8 cellular contexts compared by ENCODE assay signal in genomic region chr5:1380011-1380817, GRCh38. TPM values are rescaled to one million over a fixed set of nuclear protein-coding genes. Genes with fewer than 3 reads are reported as not detected.
DNase-seq lines count a peak whose midpoint lies in the region; ATAC-seq and TF ChIP-seq lines count a peak whose summit lies in the region.

No MANE protein-coding gene starts in this region.

- no peaks in the 10 kb centered on the region for H3K27me3 Mint-ChIP-seq in activated naive CD8-positive, alpha-beta T cell

- H3K9me3 ChIP-seq in SK-N-SH, result no peaks in the 10 kb centered on the region

- H4K20me1 ChIP-seq in SK-N-SH (ENCODE audit: insufficient read depth), result no peaks in the 10 kb centered on the region

- TF ChIP-seq EP300 in SK-N-SH (IDR thresholded peaks at IDR 0.05; ENCODE audit: borderline replicate concordance in 1 of 2, low read depth in 1 of 2, low read length in 1 of 2), result no peak

- H3K36me3 Mint-ChIP-seq in activated naive CD8-positive, alpha-beta T cell, result no peaks in the 10 kb centered on the region

- H3K9me3 Mint-ChIP-seq in activated naive CD8-positive, alpha-beta T cell (ENCODE audit: low read depth), result no peaks in the 10 kb centered on the region

- H3F3A ChIP-seq in SK-N-SH (replicated peaks; ENCODE audit: insufficient read depth), result no peaks in the 10 kb centered on the region

- H3K27me3 ChIP-seq in SK-N-SH (ENCODE audit: insufficient read depth), result peaks cover 26% of the 10 kb centered on the region; the same call in 1 of the 2 replicates

- no peak overlapping the region for H2AFZ ChIP-seq in SK-N-SH (ENCODE audit: low read depth)

- peak; percentile 67 for DNase-seq in SK-N-SH
- peak; percentile 68 for DNase-seq in iPS-NIHi11 (ENCODE audit: low spot score)
- DNase-seq in stimulated activated CD4-positive, alpha-beta T cell treated with anti-CD3 and anti-CD28 coated beads, Interleukin-4, amount 100 ng/mL, for 24 hours, result peak; percentile 36
- DNase-seq in dedifferentiated amniotic fluid mesenchymal stem cell (ENCODE audit: extremely low spot score), result no peak
- DNase-seq in NCI-H1436 (lab: John Stamatoyannopoulos, UW), result no peak

- no peaks in the 10 kb centered on the region for H3K36me3 ChIP-seq in SK-N-SH (replicated peaks in 1 of 2; ENCODE audit: control insufficient read depth in 1 of 2, insufficient read depth in 2 of 2, low read length in 1 of 2)

- peak overlapping the region in 1 of 2 experiments; percentile 39; a peak in 3 of 4 replicates for H3K4me3 ChIP-seq in SK-N-SH (ENCODE audit: low read depth in 2 of 2, low read length in 1 of 2)

- H3K4me1 ChIP-seq in SK-N-SH (ENCODE audit: control insufficient read depth in 1 of 2, insufficient read depth in 2 of 2, low read depth in 1 of 2, low read length in 1 of 2), result no peaks in the 10 kb centered on the region; a peak in 1 of 4 replicates

- TF ChIP-seq RAD21 in SK-N-SH (IDR thresholded peaks at IDR 0.05; ENCODE audit: low read length), result peak; percentile 29; the same call in 1 of the 2 replicates

- peak; percentile 67 for TF ChIP-seq CTCF in SK-N-SH (IDR thresholded peaks at IDR 0.05)

- H3K27ac Mint-ChIP-seq in activated naive CD8-positive, alpha-beta T cell, result no peak overlapping the region

- no peak overlapping the region for H3K9ac ChIP-seq in SK-N-SH

- ATAC-seq in GM18502 (IDR thresholded peaks at IDR 0.05; ENCODE audit: poor library complexity, unreplicated experiment) (peak; percentile 85), HG02884 (IDR thresholded peaks at IDR 0.05; ENCODE audit: unreplicated experiment) (peak; percentile 49)

- no peaks in the 10 kb centered on the region for H3K79me2 ChIP-seq in SK-N-SH (ENCODE audit: insufficient read depth)

- no peaks in the 10 kb centered on the region for H3K9me2 ChIP-seq in SK-N-SH

- WGBS in SK-N-SH (ENCODE audit: low lambda C conversion rate), result 26% methylated on average over 6 of the region's 34 CpGs

- peak overlapping the region; percentile 73 for H3K4me3 Mint-ChIP-seq in activated naive CD8-positive, alpha-beta T cell

- CTCF ChIA-PET in SK-N-SH (lab: Yijun Ruan, JAX), result interaction anchor here (0.7 to 2.5 kb wide), 15 partner anchors 9 to 273 kb away, joined by 3 to 11 read pairs (median 3); no protein-coding TSS in a partner anchor

- peaks cover 8% of the 10 kb centered on the region for H3K4me1 Mint-ChIP-seq in activated naive CD8-positive, alpha-beta T cell (ENCODE audit: low read depth)

- POLR2A ChIA-PET in SK-N-SH (lab: Yijun Ruan, JAX), result interaction anchor here (0.5 kb wide), 1 partner anchor 263 kb away, joined by 3 read pairs; no protein-coding TSS in a partner anchor

- peak overlapping the region; percentile 55 for H3K4me2 ChIP-seq in SK-N-SH

- no peak overlapping the region for H3K27ac ChIP-seq in SK-N-SH (ENCODE audit: low read depth in 2 of 2, low read length in 1 of 2)

TF ChIP-seq in SK-N-SH, 30 proteins besides CTCF, POLR2A, EP300 and RAD21:
- TF ChIP-seq FOXJ3 (CRISPR knock-in tag; IDR thresholded peaks at IDR 0.05) (no peak), YY1 (IDR thresholded peaks at IDR 0.05; ENCODE audit: low read depth) (no peak), JUND (IDR thresholded peaks at IDR 0.05) (no peak), SMC3 (IDR thresholded peaks at IDR 0.05; ENCODE audit: low read depth, low read length) (peak; percentile 51), USF2 (IDR thresholded peaks at IDR 0.05; ENCODE audit: borderline replicate concordance, low read depth, low read length) (no peak)

RNA-seq across cellular contexts. Expression of gene CLPTM1L, which starts 35.3 kb away (rescaled TPM):
- 202 TPM in 2 replicates for polyA plus RNA-seq in SK-N-SH (2012; rRNA removed)
- 166 and 192 TPM in 2 replicates for polyA plus RNA-seq in SK-N-SH (2012; cell fraction: cytosol; rRNA removed)
- 210 and 234 TPM in 2 replicates for polyA plus RNA-seq in SK-N-SH (2012; cell fraction: nucleus; rRNA removed)

Comparison
In these comparisons a context has a peak if more than half of its experiments do, and no peak if none do; other contexts are left out.
1. DNase-seq: peak in SK-N-SH (single experiment), iPS-NIHi11 (single experiment) and stimulated activated CD4-positive, alpha-beta T cell treated with anti-CD3 and anti-CD28 coated beads, Interleukin-4, amount 100 ng/mL, for 24 hours (single experiment); none in dedifferentiated amniotic fluid mesenchymal stem cell (single experiment) and NCI-H1436 (single experiment).